ENCODE assay signal across 14 cellular contexts in the genomic region with DNA sequence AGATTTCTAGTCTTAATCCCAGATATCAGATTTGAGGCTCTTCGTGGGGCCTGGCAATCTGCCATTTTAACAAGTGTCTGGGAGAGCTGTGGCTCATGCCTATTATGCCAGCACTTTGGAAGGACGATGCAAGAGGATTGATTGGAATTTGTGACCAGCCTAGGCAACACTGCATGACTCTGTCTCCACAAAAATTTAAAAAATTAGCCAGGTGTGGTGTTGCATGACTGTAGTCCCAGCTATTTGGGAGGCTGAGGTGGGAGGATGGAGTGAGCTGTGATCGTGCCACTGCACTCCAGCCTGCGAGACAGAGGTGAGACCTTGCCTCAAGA. TPM values are rescaled to one million over a fixed set of nuclear protein-coding genes. Genes with fewer than 3 reads are reported as not detected.
DNase-seq lines count a peak whose midpoint lies in the region; ATAC-seq, FAIRE-seq and TF ChIP-seq lines count a peak whose summit lies in the region.
"Had no signal": no experiment of that assay in that cellular context is flagged by ENCODE, and none has a peak within 500 bp of the region (broad histone marks: within the 10 kb centered on the region; RNA-seq: fewer than 3 reads in every experiment).

No MANE protein-coding gene starts in this region.

- no peaks in the 10 kb centered on the region for H3K9me3 Mint-ChIP-seq in activated T-cell treated with anti-CD3 and anti-CD28 coated beads, Interleukin-2, amount 50 U/mL, for 24 hours
- H3K9me3 Mint-ChIP-seq: activated naive CD4-positive, alpha-beta T cell treated with anti-CD3 and anti-CD28 coated beads, Interleukin-2, amount 10 ng/mL, durations not matched to agents 7 days and 5 days had no signal

- no peaks in the 10 kb centered on the region for H3K36me3 ChIP-seq in HCT116 (ENCODE audit: control insufficient read depth in 1 of 2, insufficient read depth in 2 of 2, low read length in 2 of 2)
- no peaks in the 10 kb centered on the region for H3K36me3 ChIP-seq in SJCRH30
- no peaks in the 10 kb centered on the region for H3K36me3 ChIP-seq in esophagus (ENCODE audit: control insufficient read depth in 2 of 2, insufficient read depth in 2 of 2, low read length in 1 of 2)
- H3K36me3 ChIP-seq: sigmoid colon had no signal

- H3K4me1 ChIP-seq in HCT116 (ENCODE audit: control insufficient read depth in 1 of 2, insufficient read depth in 2 of 2, low read length in 2 of 2) (peaks cover 6 to 27% of the 10 kb centered on the region in 2 experiments), SJCRH30 (0 out of 2 replicates have a peak, but pooled peaks cover 5% of the 10 kb centered on the region), esophagus (ENCODE audit: control insufficient read depth in 2 of 2, insufficient read depth in 2 of 2, low read length in 1 of 2) (no peaks in the 10 kb centered on the region)

- H3K36me3 Mint-ChIP-seq in activated T-cell treated with anti-CD3 and anti-CD28 coated beads, Interleukin-2, amount 50 U/mL, for 24 hours (ENCODE audit: low read depth) = no peaks in the 10 kb centered on the region
- H3K36me3 Mint-ChIP-seq: activated naive CD4-positive, alpha-beta T cell treated with anti-CD3 and anti-CD28 coated beads, Interleukin-2, amount 10 ng/mL, durations not matched to agents 7 days and 5 days; CD4-positive, alpha-beta memory T cell had no signal

- peak overlapping the region in 1 of 2 experiments; percentile 14; a peak in 1 of 4 replicates for H3K4me3 ChIP-seq in HCT116 (replicated peaks in 1 of 2; ENCODE audit: low read depth in 1 of 2, low read length in 2 of 2)
- H3K4me3 ChIP-seq in SJCRH30 = no peak overlapping the region
- H3K4me3 ChIP-seq in esophagus (ENCODE audit: low read depth in 1 of 2, low read length in 2 of 2) = no peak overlapping the region
- H3K4me3 ChIP-seq: sigmoid colon had no signal

- H3K9me3 ChIP-seq in HCT116 (ENCODE audit: control insufficient read depth in 1 of 2, insufficient read depth in 1 of 2, low read depth in 1 of 2, low read length in 2 of 2) (no peaks in the 10 kb centered on the region), SJCRH30 (replicated peaks) (no peaks in the 10 kb centered on the region), esophagus (ENCODE audit: control insufficient read depth in 2 of 2, insufficient read depth in 1 of 2, low read depth in 1 of 2, low read length in 1 of 2) (no peaks in the 10 kb centered on the region)
- H3K9me3 ChIP-seq: sigmoid colon had no signal

- H3K4me3 Mint-ChIP-seq in activated T-cell treated with anti-CD3 and anti-CD28 coated beads, Interleukin-2, amount 50 U/mL, for 24 hours = no peak overlapping the region
- H3K4me3 Mint-ChIP-seq: activated naive CD4-positive, alpha-beta T cell treated with anti-CD3 and anti-CD28 coated beads, Interleukin-2, amount 10 ng/mL, durations not matched to agents 7 days and 5 days; CD4-positive, alpha-beta memory T cell had no signal

- H3K27ac Mint-ChIP-seq in activated T-cell treated with anti-CD3 and anti-CD28 coated beads, Interleukin-2, amount 50 U/mL, for 24 hours = no peak overlapping the region
- H3K27ac Mint-ChIP-seq: activated naive CD4-positive, alpha-beta T cell treated with anti-CD3 and anti-CD28 coated beads, Interleukin-2, amount 10 ng/mL, durations not matched to agents 7 days and 5 days; CD4-positive, alpha-beta memory T cell had no signal

- no peaks in the 10 kb centered on the region for H3K79me2 ChIP-seq in HCT116 (ENCODE audit: insufficient read depth, low read length)

- no peak for TF ChIP-seq RAD21 in HCT116 (IDR thresholded peaks at IDR 0.05; ENCODE audit: low read depth)

- H3K4me2 ChIP-seq in HCT116 (ENCODE audit: low read length) = peak overlapping the region; percentile 45

- RAD21 ChIA-PET in HCT116 (lab: Charles Lee; ENCODE audit: low non-redundant PET in 1 of 2, low total read pairs in 2 of 2, uncharacterized antibody in 2 of 2, unreplicated experiment in 2 of 2) = no interaction called here

- CTCF ChIA-PET in HCT116 (lab: Charles Lee) = no interaction called here

- ATAC-seq in HCT116 (peak; percentile 86), sciatic nerve (no peak), GM18517 (IDR thresholded peaks at IDR 0.05; ENCODE audit: unreplicated experiment) (no peak)

- DNase-seq in HCT116 (ENCODE audit: low read depth, low spot score) = peak; percentile 32
- DNase-seq in SJCRH30 = peak; percentile 19 to 29
- peak; percentile 97 for DNase-seq in renal cortical epithelial cell (ENCODE audit: low read depth)
- DNase-seq in activated T-cell treated with anti-CD3 and anti-CD28 coated beads, Interleukin-2, amount 50 U/mL, for 24 hours = no peak
- no peak for DNase-seq in sciatic nerve (ENCODE audit: low spot score)
- no peak for DNase-seq in HTR-8/SVneo (ENCODE audit: insufficient read length, low spot score)
- DNase-seq: activated naive CD4-positive, alpha-beta T cell treated with anti-CD3 and anti-CD28 coated beads, Interleukin-2, amount 10 ng/mL, durations not matched to agents 7 days and 5 days; CD4-positive, alpha-beta memory T cell; NCI-H1930; sigmoid colon; T-helper 2 cell had no signal

- H4K20me1 ChIP-seq in HCT116 (ENCODE audit: insufficient read depth) = no peaks in the 10 kb centered on the region

- TF ChIP-seq POLR2A in HCT116 (IDR thresholded peaks at IDR 0.05; ENCODE audit: borderline replicate concordance, extremely low read depth, insufficient read depth, insufficient read length) = no peak

- POLR2A ChIA-PET in HCT116 (lab: Charles Lee) = no interaction called here

- peaks cover 17% of the 10 kb centered on the region for H3K4me1 Mint-ChIP-seq in activated T-cell treated with anti-CD3 and anti-CD28 coated beads, Interleukin-2, amount 50 U/mL, for 24 hours (ENCODE audit: low read depth)

- H3K27ac ChIP-seq in HCT116 (ENCODE audit: low read depth, low read length) = peak overlapping the region; percentile 2; the same call in 1 of the 2 replicates
- H3K27ac ChIP-seq in SJCRH30 = no peak overlapping the region
- H3K27ac ChIP-seq in esophagus (ENCODE audit: low read depth in 2 of 2, low read length in 1 of 2) = peak overlapping the region; percentile 45 to 59
- H3K27ac ChIP-seq: sigmoid colon had no signal

- BruUV-seq in HCT116 (replicated peaks; lab: Mats Ljungman, UMichigan) = no TSS peak

- no peak for FAIRE-seq in HTR-8/SVneo (lab: Jason Lieb, UNC)
- FAIRE-seq: colon had no signal

- peaks cover 10% of the 10 kb centered on the region for H3K27me3 Mint-ChIP-seq in activated T-cell treated with anti-CD3 and anti-CD28 coated beads, Interleukin-2, amount 50 U/mL, for 24 hours

- H3K27me3 ChIP-seq in HCT116 (ENCODE audit: insufficient read depth, low read length) (no peaks in the 10 kb centered on the region), SJCRH30 (no peaks in the 10 kb centered on the region), esophagus (ENCODE audit: control insufficient read depth in 1 of 2, insufficient read depth in 2 of 2, low read length in 2 of 2) (no peaks in the 10 kb centered on the region)

- H2AFZ ChIP-seq in HCT116 (ENCODE audit: low read depth, low read length, poor library complexity, severe bottlenecking) = peak overlapping the region; percentile 76

- H3K9ac ChIP-seq in HCT116 (ENCODE audit: low read length) = no peak overlapping the region

- no peak for TF ChIP-seq CTCF in HCT116 (IDR thresholded peaks at IDR 0.05 in 2 of 3, conservative IDR thresholded peaks at IDR 0.05 in 1 of 3; ENCODE audit: borderline replicate concordance in 1 of 3, insufficient read depth in 1 of 3, low read depth in 2 of 3, low read length in 2 of 3)

- intact Hi-C loops in HCT116 (cut with micrococcal nuclease) = no loop called here
- intact Hi-C loops in sciatic nerve (cut with DNase I) = no loop called here

- H3K9me2 ChIP-seq in HCT116 (ENCODE audit: insufficient read depth) = no peaks in the 10 kb centered on the region

- WGBS in esophagus, 2 donors = 53 to 60% methylated on average over 4 of the region's 4 CpGs

TF ChIP-seq in HCT116, 20 proteins besides CTCF, POLR2A, EP300 and RAD21:
- TF ChIP-seq SRF (IDR thresholded peaks at IDR 0.05; ENCODE audit: low read depth) = no peak
- no peak for TF ChIP-seq JUND (IDR thresholded peaks at IDR 0.05)
- no peak for TF ChIP-seq CEBPB (IDR thresholded peaks at IDR 0.05; ENCODE audit: low read depth)
- 0 out of 2 replicates have a peak, but pooled peaks have one; percentile 6 for TF ChIP-seq MAX (IDR thresholded peaks at IDR 0.05)
- TF ChIP-seq EZH2 (IDR thresholded peaks at IDR 0.05) = no peak
- no peak for TF ChIP-seq ATF3 (IDR thresholded peaks at IDR 0.05)
- no peak for TF ChIP-seq SP1 (IDR thresholded peaks at IDR 0.05; ENCODE audit: low read depth)

RNA-seq across cellular contexts. Expression of gene YTHDC1, which starts 19.6 kb away (rescaled TPM):
- 68.9 TPM for total RNA-seq in HCT116 (2021; ENCODE audit: unreplicated experiment)
- 39.3 and 45.3 TPM in 2 replicates for polyA plus RNA-seq in HCT116 (2012)
- 85.3 and 99.6 TPM in 2 replicates for total RNA-seq in SJCRH30 (2014; rRNA removed; shearing (Covaris generic))
- 10 to 100 TPM; 38.5 to 45.2 TPM for polyA plus RNA-seq in esophagus
- total RNA-seq in renal cortical epithelial cell = 33.2 and 85.3 TPM in 2 replicates
- 127 TPM for total RNA-seq in sciatic nerve

Comparison
In these comparisons a context has a peak if more than half of its experiments do, and no peak if none do; other contexts are left out.
1. DNase-seq: peak in HCT116 (single experiment), SJCRH30 (2 of 2) and renal cortical epithelial cell (single experiment); none in activated T-cell treated with anti-CD3 and anti-CD28 coated beads, Interleukin-2, amount 50 U/mL, for 24 hours (single experiment), sciatic nerve (single experiment) and HTR-8/SVneo (single experiment).